8 cellular contexts compared by ENCODE assay signal in genomic region chr2:27807476-27807875, GRCh38. TPM values are rescaled to one million over a fixed set of nuclear protein-coding genes. Genes with fewer than 3 reads are reported as not detected.
DNase-seq lines count a peak whose midpoint lies in the region; ATAC-seq and TF ChIP-seq lines count a peak whose summit lies in the region.

No MANE protein-coding gene starts in this region.

- peak; percentile 61 for TF ChIP-seq CTCF in osteocyte (IDR thresholded peaks at IDR 0.05)

- ATAC-seq in HG03108 (IDR thresholded peaks at IDR 0.05; ENCODE audit: unreplicated experiment) (no peak), GM19455 (IDR thresholded peaks at IDR 0.05; ENCODE audit: unreplicated experiment) (no peak)
- no peak for ATAC-seq in activated CD4-positive, CD25-positive, alpha-beta regulatory T cell treated with anti-CD3 and anti-CD28 coated beads, Interleukin-2, amount 50 U/mL, for 24 hours

- H3K4me3 Mint-ChIP-seq in osteocyte (ENCODE audit: unreplicated experiment): no peak overlapping the region

- H3K36me3 Mint-ChIP-seq in osteocyte (ENCODE audit: unreplicated experiment): no peaks in the 10 kb centered on the region

- peaks cover 24% of the 10 kb centered on the region for H3K4me1 Mint-ChIP-seq in osteocyte (ENCODE audit: unreplicated experiment)

- H3K9me3 Mint-ChIP-seq in osteocyte (ENCODE audit: unreplicated experiment): no peaks in the 10 kb centered on the region

- no peak overlapping the region for H3K27ac Mint-ChIP-seq in osteocyte (ENCODE audit: unreplicated experiment)

- DNase-seq in activated T-cell treated with anti-CD3 and anti-CD28 coated beads for 48 hours (ENCODE audit: low read depth) (peak; percentile 3), NCI-H1694 (lab: John Stamatoyannopoulos, UW) (peak; percentile 1), dermis blood vessel endothelial cell (peak; percentile 77), osteocyte (ENCODE audit: extremely low spot score, unreplicated experiment) (no peak)
- DNase-seq in activated T-cell treated with anti-CD3 and anti-CD28 coated beads, Interleukin-2, amount 50 U/mL, for 1 hour: no peak

- H3K27me3 Mint-ChIP-seq in osteocyte (ENCODE audit: unreplicated experiment): no peaks in the 10 kb centered on the region

RNA-seq across cellular contexts. Expression of gene MRPL33, which starts 36.0 kb away (rescaled TPM):
- 94.3 and 98.2 TPM in 2 replicates for total RNA-seq in dermis blood vessel endothelial cell
- 43.5 and 51.6 TPM in 2 replicates for total RNA-seq in osteocyte

Comparison
In these comparisons a context has a peak if more than half of its experiments do, and no peak if none do; other contexts are left out.
1. DNase-seq: peak in activated T-cell treated with anti-CD3 and anti-CD28 coated beads for 48 hours (single experiment), NCI-H1694 (single experiment) and dermis blood vessel endothelial cell (single experiment); none in activated T-cell treated with anti-CD3 and anti-CD28 coated beads, Interleukin-2, amount 50 U/mL, for 1 hour (single experiment) and osteocyte (single experiment).